In the genomic region with DNA sequence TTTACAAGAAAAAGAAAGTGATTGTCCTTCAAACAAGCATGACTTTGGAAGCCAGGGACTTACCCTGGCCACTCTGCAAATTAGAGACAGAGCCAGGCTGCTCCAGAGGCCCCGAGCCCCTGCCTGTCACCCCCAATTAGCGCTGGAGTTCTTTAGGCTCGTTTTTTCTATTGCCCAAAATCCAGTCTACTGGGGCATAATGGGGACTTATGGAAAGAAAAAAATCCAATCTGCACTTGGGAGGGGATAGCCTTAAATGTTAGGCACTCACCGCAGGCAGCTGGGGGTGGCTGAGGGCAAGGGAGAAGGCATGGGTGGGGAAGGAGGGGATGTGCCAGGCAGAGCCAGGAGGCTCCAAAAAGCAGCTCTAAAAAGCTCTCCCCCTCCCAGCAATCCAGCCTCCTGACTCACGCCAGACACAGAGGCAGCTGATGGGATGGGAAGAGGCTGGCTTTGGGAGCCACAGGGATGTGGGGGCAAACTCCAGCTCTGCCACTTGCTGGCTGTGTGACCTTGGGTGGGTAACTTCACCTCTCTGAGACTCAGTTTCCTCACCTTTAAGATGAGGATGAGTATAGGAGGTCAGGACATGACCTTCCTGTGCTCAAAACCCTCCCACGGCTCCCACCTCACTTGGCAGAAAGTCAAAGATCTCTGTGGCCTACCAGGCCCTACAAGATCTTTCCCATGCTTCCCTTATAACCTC, we compare ENCODE assay signal across 9 cellular contexts.
DNase-seq lines count a peak whose midpoint lies in the region; ATAC-seq and TF ChIP-seq lines count a peak whose summit lies in the region.
"Had no signal": no experiment of that assay in that cellular context is flagged by ENCODE, and none has a peak within 500 bp of the region (broad histone marks: within the 10 kb centered on the region; RNA-seq: fewer than 3 reads in every experiment).

No MANE protein-coding gene starts in this region.

- ATAC-seq in GM19463 (IDR thresholded peaks at IDR 0.05; ENCODE audit: unreplicated experiment) (no peak), HG03469 (IDR thresholded peaks at IDR 0.05; ENCODE audit: unreplicated experiment) (no peak)

- no peaks in the 10 kb centered on the region for H3K36me3 Mint-ChIP-seq in osteocyte (ENCODE audit: unreplicated experiment)

- H3K27me3 Mint-ChIP-seq in osteocyte (ENCODE audit: unreplicated experiment) = peaks cover 3% of the 10 kb centered on the region

- H3K9me3 Mint-ChIP-seq in osteocyte (ENCODE audit: unreplicated experiment) = no peaks in the 10 kb centered on the region

- H3K4me1 Mint-ChIP-seq in osteocyte (ENCODE audit: unreplicated experiment) = peaks cover 11% of the 10 kb centered on the region

- H3K4me3 Mint-ChIP-seq in osteocyte (ENCODE audit: unreplicated experiment) = no peak overlapping the region

- H3K4me3 ChIP-seq in epithelial cell of esophagus (ENCODE audit: low read length) (no peak overlapping the region), retinal pigment epithelial cell (ENCODE audit: low read length) (no peak overlapping the region)

- no peak overlapping the region for H3K27ac Mint-ChIP-seq in osteocyte (ENCODE audit: unreplicated experiment)

- peak; percentile 85 for DNase-seq in EH (ENCODE audit: low read depth)
- DNase-seq in RPMI7951 (ENCODE audit: low read depth) = peak; percentile 79
- DNase-seq in epithelial cell of esophagus (ENCODE audit: low read depth) = peak; percentile 50
- DNase-seq in retinal pigment epithelial cell (ENCODE audit: low read depth) = peak; percentile 90
- no peak for DNase-seq in NCI-H2196 treated with DMSO at 0.1 percent for 48 hours (lab: John Stamatoyannopoulos, UW; ENCODE audit: unreplicated experiment)
- no peak for DNase-seq in osteocyte (ENCODE audit: extremely low spot score, unreplicated experiment)
- DNase-seq: NCI-H1417 treated with DMSO at 0.1 percent for 48 hours had no signal

- TF ChIP-seq CTCF in epithelial cell of esophagus (IDR thresholded peaks at IDR 0.05; ENCODE audit: insufficient read depth, low read depth, low read length, missing control alignments) (no peak), retinal pigment epithelial cell (conservative IDR thresholded peaks at IDR 0.05; ENCODE audit: low read depth, low read length) (no peak), osteocyte (IDR thresholded peaks at IDR 0.05) (no peak)

Comparison
In these comparisons a context has a peak if more than half of its experiments do, and no peak if none do; other contexts are left out.
1. DNase-seq: peak in EH (single experiment), RPMI7951 (single experiment), epithelial cell of esophagus (single experiment) and retinal pigment epithelial cell (single experiment); none in NCI-H2196 treated with DMSO at 0.1 percent for 48 hours (single experiment) and osteocyte (single experiment).